Comparison of ENCODE assay signal across 1 cellular context in genomic region chrX:63884821-63885790, GRCh38.
TF ChIP-seq lines count a peak whose summit lies in the region.

No MANE protein-coding gene starts in this region.

TF ChIP-seq in HepG2, 621 proteins besides CTCF, POLR2A, EP300 and RAD21 (continued from another document):
- TF ChIP-seq MNT (IDR thresholded peaks at IDR 0.05): peak; percentile 62
